ENCODE assay signal across 8 cellular contexts in the genomic region with DNA sequence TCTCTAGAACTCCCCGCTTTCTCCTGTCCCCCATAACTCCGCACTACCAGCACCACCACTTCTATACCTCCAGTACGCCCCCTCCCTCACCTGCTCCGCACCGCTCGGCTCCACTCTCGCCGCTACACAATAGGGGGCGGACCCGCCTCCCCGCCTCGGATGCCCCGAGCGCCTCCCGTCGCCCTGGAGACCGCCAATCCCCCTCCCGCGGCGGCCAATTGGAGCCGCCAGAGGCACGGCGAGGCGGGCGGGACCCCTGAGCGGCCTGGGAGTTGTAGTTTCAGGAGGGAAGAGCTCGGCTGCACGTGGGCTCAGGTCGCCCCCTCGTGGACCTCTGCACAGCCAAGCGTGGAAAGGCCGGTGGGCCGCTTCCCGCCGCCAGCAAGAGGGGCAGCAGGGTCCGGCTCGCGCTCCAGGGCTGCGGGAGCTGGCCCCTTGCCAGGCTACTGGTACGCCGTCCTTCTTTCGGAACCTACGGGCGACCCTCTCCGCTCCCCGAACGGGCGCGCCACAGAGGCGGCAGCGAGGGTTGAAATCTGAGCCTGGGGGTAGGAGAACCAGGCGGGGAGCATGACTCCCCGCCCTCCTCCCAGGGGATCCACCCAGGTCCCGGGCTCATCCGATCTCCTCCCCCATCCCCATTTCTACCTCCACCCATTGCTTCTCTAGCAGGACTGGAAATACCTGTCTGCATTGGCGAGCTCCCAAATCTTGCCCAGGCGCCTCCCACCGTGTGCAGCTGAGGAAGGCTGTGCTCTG. TPM values are rescaled to one million over a fixed set of nuclear protein-coding genes. Genes with fewer than 3 reads are reported as not detected.
DNase-seq lines count a peak whose midpoint lies in the region; ATAC-seq and TF ChIP-seq lines count a peak whose summit lies in the region.

A gene with protein sequence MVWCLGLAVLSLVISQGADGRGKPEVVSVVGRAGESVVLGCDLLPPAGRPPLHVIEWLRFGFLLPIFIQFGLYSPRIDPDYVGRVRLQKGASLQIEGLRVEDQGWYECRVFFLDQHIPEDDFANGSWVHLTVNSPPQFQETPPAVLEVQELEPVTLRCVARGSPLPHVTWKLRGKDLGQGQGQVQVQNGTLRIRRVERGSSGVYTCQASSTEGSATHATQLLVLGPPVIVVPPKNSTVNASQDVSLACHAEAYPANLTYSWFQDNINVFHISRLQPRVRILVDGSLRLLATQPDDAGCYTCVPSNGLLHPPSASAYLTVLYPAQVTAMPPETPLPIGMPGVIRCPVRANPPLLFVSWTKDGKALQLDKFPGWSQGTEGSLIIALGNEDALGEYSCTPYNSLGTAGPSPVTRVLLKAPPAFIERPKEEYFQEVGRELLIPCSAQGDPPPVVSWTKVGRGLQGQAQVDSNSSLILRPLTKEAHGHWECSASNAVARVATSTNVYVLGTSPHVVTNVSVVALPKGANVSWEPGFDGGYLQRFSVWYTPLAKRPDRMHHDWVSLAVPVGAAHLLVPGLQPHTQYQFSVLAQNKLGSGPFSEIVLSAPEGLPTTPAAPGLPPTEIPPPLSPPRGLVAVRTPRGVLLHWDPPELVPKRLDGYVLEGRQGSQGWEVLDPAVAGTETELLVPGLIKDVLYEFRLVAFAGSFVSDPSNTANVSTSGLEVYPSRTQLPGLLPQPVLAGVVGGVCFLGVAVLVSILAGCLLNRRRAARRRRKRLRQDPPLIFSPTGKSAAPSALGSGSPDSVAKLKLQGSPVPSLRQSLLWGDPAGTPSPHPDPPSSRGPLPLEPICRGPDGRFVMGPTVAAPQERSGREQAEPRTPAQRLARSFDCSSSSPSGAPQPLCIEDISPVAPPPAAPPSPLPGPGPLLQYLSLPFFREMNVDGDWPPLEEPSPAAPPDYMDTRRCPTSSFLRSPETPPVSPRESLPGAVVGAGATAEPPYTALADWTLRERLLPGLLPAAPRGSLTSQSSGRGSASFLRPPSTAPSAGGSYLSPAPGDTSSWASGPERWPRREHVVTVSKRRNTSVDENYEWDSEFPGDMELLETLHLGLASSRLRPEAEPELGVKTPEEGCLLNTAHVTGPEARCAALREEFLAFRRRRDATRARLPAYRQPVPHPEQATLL (minus strand): TSS at position 131 of the 759 bp plus-strand sequence. CDS start 2,159 bp downstream, outside the sequence.

- H3K4me1 ChIP-seq in IMR-90 (ENCODE audit: control insufficient read depth, insufficient read depth, low read length) (no peaks in the 10 kb centered on the region; the same call in 1 of the 2 replicates), Peyer's patch (peaks cover 0 to 24% (median 11%) of the 10 kb centered on the region in 4 donors), subcutaneous abdominal adipose tissue (ENCODE audit: control insufficient read depth in 5 of 5, insufficient read depth in 5 of 5, low read length in 5 of 5) (peaks cover 0 to 16% (median 13%) of the 10 kb centered on the region in 5 donors)

- H2AFZ ChIP-seq in IMR-90 (replicated peaks; ENCODE audit: low read length, poor library complexity): peak within 1 kb of the TSS; percentile 79

- no peak within 1 kb of the TSS for H3K23ac ChIP-seq in IMR-90 (ENCODE audit: low read depth, low read length)

- no peak within 1 kb of the TSS for H2BK20ac ChIP-seq in IMR-90 (ENCODE audit: low read depth, low read length)

- BruUV-seq in IMR-90 (replicated peaks; lab: Mats Ljungman, UMichigan): no TSS peak

- H2BK5ac ChIP-seq in IMR-90 (ENCODE audit: low read depth, low read length, poor library complexity, severe bottlenecking): no peak within 1 kb of the TSS

- H3K18ac ChIP-seq in IMR-90 (ENCODE audit: low read depth, low read length): no peak within 1 kb of the TSS

- H3K9ac ChIP-seq in IMR-90 (ENCODE audit: low read depth, low read length) (no peak within 1 kb of the TSS), subcutaneous abdominal adipose tissue (ENCODE audit: low read length in 5 of 5) (peak within 1 kb of the TSS in 1 of 5 donors; percentile 10)

- peak within 1 kb of the TSS; percentile 42 for H2AK9ac ChIP-seq in IMR-90 (replicated peaks; ENCODE audit: low read depth, low read length, poor library complexity)

- TF ChIP-seq POLR2A in IMR-90 (IDR thresholded peaks at IDR 0.05; ENCODE audit: low read depth, low read length) (no peak), Peyer's patch (IDR thresholded peaks at IDR 0.05) (peak in 1 of 2 donors; percentile 46)

- no peak within 1 kb of the TSS for H3K4ac ChIP-seq in IMR-90 (ENCODE audit: low read depth, low read length)

- peak; percentile 81 for DNase-seq in G401 (ENCODE audit: low spot score)
- peak; percentile 49 for DNase-seq in IMR-90
- DNase-seq in Peyer's patch: peak; percentile 73 to 88 (median 82)
- DNase-seq in activated naive CD4-positive, alpha-beta T cell (lab: John Stamatoyannopoulos, UW): peak in 3 of 4 experiments; percentile 42 to 76 (median 48)
- DNase-seq in globus pallidus (ENCODE audit: low spot score): peak; percentile 50
- DNase-seq in nucleus accumbens (lab: John Stamatoyannopoulos, UW): peak in 52 of 56 donors; percentile 13 to 87 (median 60)

- H2BK15ac ChIP-seq in IMR-90 (ENCODE audit: low read depth, low read length): no peak within 1 kb of the TSS

- H3K4me3 ChIP-seq in IMR-90 (ENCODE audit: insufficient read depth, low read depth, low read length): peak within 1 kb of the TSS; percentile 34
- H3K4me3 ChIP-seq in Peyer's patch: peak within 1 kb of the TSS; percentile 32 to 67 (median 44)
- peak within 1 kb of the TSS in 4 of 5 donors; percentile 39 to 55 (median 49) for H3K4me3 ChIP-seq in subcutaneous abdominal adipose tissue (ENCODE audit: low read depth in 1 of 5, low read length in 5 of 5)

- no peak within 1 kb of the TSS for H4K91ac ChIP-seq in IMR-90 (ENCODE audit: insufficient read depth, low read depth, low read length)

- in situ Hi-C loops in G401 (cut with HindIII; ENCODE audit: low sequenced_read_pairs) (no loop called here), IMR-90 (cut with MboI; ENCODE audit: low sequenced_read_pairs) (no loop called here)

- H3K9me1 ChIP-seq in IMR-90 (ENCODE audit: insufficient read depth, low read length): no peaks in the 10 kb centered on the region

- peak; percentile 42 for TF ChIP-seq RAD21 in IMR-90 (IDR thresholded peaks at IDR 0.05; ENCODE audit: low read length)

- dilution Hi-C loops in IMR-90 (cut with HindIII; ENCODE audit: low sequenced_read_pairs, unreplicated experiment): no loop called here

- peak within 1 kb of the TSS; percentile 70 for H3K4me2 ChIP-seq in IMR-90 (ENCODE audit: low read depth, low read length)

- H3K79me1 ChIP-seq in IMR-90 (ENCODE audit: low read depth in 1 of 2, low read length in 2 of 2): no peaks in the 10 kb centered on the region

- no peak within 1 kb of the TSS for H4K5ac ChIP-seq in IMR-90 (ENCODE audit: low read depth, low read length)

- CTCF ChIA-PET in IMR-90 (lab: Yijun Ruan, JAX): interaction anchor here (0.6 kb wide), 1 partner anchor 14 kb away, joined by 3 read pairs; no protein-coding TSS in a partner anchor

- intact Hi-C loops in IMR-90 (cut with micrococcal nuclease): loop anchor here (2.0 to 10.0 kb wide), 2 partner anchors 61 to 429 kb away; no protein-coding TSS in a partner anchor

- ATAC-seq in IMR-90 (ENCODE audit: low read depth): peak; percentile 96
- ATAC-seq in HG03571 (IDR thresholded peaks at IDR 0.05; ENCODE audit: unreplicated experiment): no peak

- no peak within 1 kb of the TSS for H2AK5ac ChIP-seq in IMR-90 (ENCODE audit: low read depth, low read length)

- no peaks in the 10 kb centered on the region for H4K20me1 ChIP-seq in IMR-90 (ENCODE audit: insufficient read depth, low read length)

- peak; percentile 39 for TF ChIP-seq CTCF in IMR-90 (conservative IDR thresholded peaks at IDR 0.05; ENCODE audit: low read depth, low read length)
- peak; percentile 21 to 64 (median 48) for TF ChIP-seq CTCF in Peyer's patch (IDR thresholded peaks at IDR 0.05)

- H2BK120ac ChIP-seq in IMR-90 (ENCODE audit: low read depth, low read length): no peak within 1 kb of the TSS

- no peak within 1 kb of the TSS for H3K27ac ChIP-seq in IMR-90 (ENCODE audit: insufficient read depth, low read length)
- H3K27ac ChIP-seq in Peyer's patch: peak within 1 kb of the TSS in 3 of 4 donors; percentile 3 to 84 (median 32)
- no peak within 1 kb of the TSS for H3K27ac ChIP-seq in subcutaneous abdominal adipose tissue (ENCODE audit: low read depth, low read length)

- POLR2A ChIA-PET in IMR-90 (lab: Charles Lee; ENCODE audit: unreplicated experiment): no interaction called here

- H3K9me3 ChIP-seq in IMR-90 (ENCODE audit: control insufficient read depth, insufficient read depth, low read length) (no peaks in the 10 kb centered on the region), Peyer's patch (no peaks in the 10 kb centered on the region), subcutaneous abdominal adipose tissue (ENCODE audit: control insufficient read depth in 5 of 5, low read length in 5 of 5) (no peaks in the 10 kb centered on the region)

- H3K27me3 ChIP-seq in IMR-90 (ENCODE audit: control insufficient read depth, insufficient read depth, low read length): peaks cover 61% of the 10 kb centered on the region
- no peaks in the 10 kb centered on the region for H3K27me3 ChIP-seq in Peyer's patch
- peaks cover 12 to 57% (median 29%) of the 10 kb centered on the region in 5 donors for H3K27me3 ChIP-seq in subcutaneous abdominal adipose tissue (ENCODE audit: control insufficient read depth in 5 of 5, insufficient read depth in 4 of 5, low read length in 5 of 5)

- H3K36me3 ChIP-seq in IMR-90 (ENCODE audit: control insufficient read depth, insufficient read depth, low read length): no peaks in the 10 kb centered on the region
- no peaks in the 10 kb centered on the region for H3K36me3 ChIP-seq in Peyer's patch
- no peaks in the 10 kb centered on the region for H3K36me3 ChIP-seq in subcutaneous abdominal adipose tissue (ENCODE audit: control insufficient read depth in 5 of 5, insufficient read depth in 5 of 5, low read length in 5 of 5)

- H3K56ac ChIP-seq in IMR-90 (ENCODE audit: extremely low read depth, insufficient read depth, low read length): no peak within 1 kb of the TSS

- H4K8ac ChIP-seq in IMR-90 (ENCODE audit: low read depth in 2 of 2, low read length in 2 of 2): no peak within 1 kb of the TSS

- H3K14ac ChIP-seq in IMR-90 (replicated peaks; ENCODE audit: low read depth, low read length): no peak within 1 kb of the TSS

- 0% methylated on average over 16 of the region's 58 CpGs; no CpG with 5 or more reads in 1 of the 2 experiments for WGBS in IMR-90 (ENCODE audit: extremely low coverage in 2 of 2, insufficient read length in 1 of 2), 2 experiments

RNA-seq across cellular contexts. Expression of the gene that starts here (rescaled TPM):
- total RNA-seq in G401 (2014; rRNA removed; shearing (Covaris generic)): not detected in 2 replicates
- not detected in 2 replicates for total RNA-seq in IMR-90 (2012; rRNA removed)
- 0.05 and 0.07 TPM in 2 replicates for polyA plus RNA-seq in IMR-90 (2012; rRNA removed)
- 0.02 and 0.05 TPM in 2 replicates for polyA plus RNA-seq in IMR-90 (2012; cell fraction: cytosol; rRNA removed)
- polyA plus RNA-seq in IMR-90 (2012; cell fraction: nucleus; rRNA removed; ENCODE audit: low replicate concordance): 0.07 and 0.29 TPM in 2 replicates
- total RNA-seq in Peyer's patch: 100 to 1,000 TPM in 1 of 4 donors, 10 to 100 TPM in 2, 1 to 10 TPM in 1; 5.8 to 169 (median 40.6) TPM

Comparison
In these comparisons a context has a peak if more than half of its experiments do, and no peak if none do; other contexts are left out.
1. Peak in DNase-seq in G401; RNA of the gene not detected or under 1 TPM.
2. Peak in DNase-seq, ATAC-seq, H3K4me3 ChIP-seq and H3K4me2 ChIP-seq in IMR-90; RNA of the gene not detected or under 1 TPM.
3. H3K27ac ChIP-seq: peak in Peyer's patch (3 of 4); none in IMR-90 (single experiment) and subcutaneous abdominal adipose tissue (single experiment).
4. Peak in every context shown above with its lines, with median percentiles within 50 percentile points of each other: DNase-seq and H3K4me3 ChIP-seq.